ENCODE assay signal across 14 cellular contexts in genomic region chr11:61957028-61957770, GRCh38. TPM values are rescaled to one million over a fixed set of nuclear protein-coding genes. Genes with fewer than 3 reads are reported as not detected.
"Had no signal": no experiment of that assay in that cellular context is flagged by ENCODE, and none has a peak within 500 bp of the region (broad histone marks: within the 10 kb centered on the region; RNA-seq: fewer than 3 reads in every experiment).

No MANE protein-coding gene starts in this region.

- H3K4me3 Mint-ChIP-seq: activated CD4-positive, alpha-beta T cell treated with anti-CD3 and anti-CD28 coated beads, Interleukin-2, amount 10 ng/mL, durations not matched to agents 7 days and 5 days; activated naive CD4-positive, alpha-beta T cell treated with anti-CD3 and anti-CD28 coated beads for 36 hours had no signal

- H3K9me3 Mint-ChIP-seq: activated CD4-positive, alpha-beta T cell treated with anti-CD3 and anti-CD28 coated beads, Interleukin-2, amount 10 ng/mL, durations not matched to agents 7 days and 5 days; activated naive CD4-positive, alpha-beta T cell treated with anti-CD3 and anti-CD28 coated beads for 36 hours; naive thymus-derived CD8-positive, alpha-beta T cell had no signal

- H3K9me3 ChIP-seq: esophagus squamous epithelium, mucosa of descending colon, stomach, thyroid gland had no signal

- H3K27me3 ChIP-seq: thyroid gland had no signal

- ATAC-seq: left colon; mucosa of descending colon; naive thymus-derived CD8-positive, alpha-beta T cell had no signal

- H3K27ac Mint-ChIP-seq: activated CD4-positive, alpha-beta T cell treated with anti-CD3 and anti-CD28 coated beads, Interleukin-2, amount 10 ng/mL, durations not matched to agents 7 days and 5 days; activated naive CD4-positive, alpha-beta T cell treated with anti-CD3 and anti-CD28 coated beads for 36 hours had no signal

- H3K4me3 ChIP-seq: cardiac muscle cell, esophagus squamous epithelium, mucosa of descending colon, thyroid gland had no signal

- H3K27ac ChIP-seq: cardiac muscle cell, thyroid gland had no signal

- DNase-seq: activated CD4-positive, alpha-beta T cell treated with anti-CD3 and anti-CD28 coated beads, Interleukin-2, amount 10 ng/mL, durations not matched to agents 7 days and 5 days; activated CD4-positive, CD25-positive, alpha-beta regulatory T cell; activated naive CD4-positive, alpha-beta T cell treated with anti-CD3 and anti-CD28 coated beads for 36 hours; esophagus squamous epithelium; foreskin fibroblast; mammary epithelial cell; mucosa of descending colon; stimulated activated CD4-positive, alpha-beta T cell treated with anti-CD3 and anti-CD28 coated beads, Interleukin-4, amount 100 ng/mL, for 4 hours; stomach; thyroid gland had no signal

- H3K36me3 Mint-ChIP-seq: naive thymus-derived CD8-positive, alpha-beta T cell had no signal

- H3K36me3 ChIP-seq: cardiac muscle cell, thyroid gland had no signal

RNA-seq across cellular contexts. Expression of gene BEST1, which starts 7.0 kb away (rescaled TPM):
- total RNA-seq: activated CD4-positive, alpha-beta T cell treated with anti-CD3 and anti-CD28 coated beads, Interleukin-2, amount 10 ng/mL, durations not matched to agents 7 days and 5 days; T-helper 2 cell treated with Interferon-gamma antibody and Interleukin-4, amounts not matched to agents 100 ng/mL and 5 ng/mL, for 36 hours had no signal

RNA-seq across cellular contexts. Expression of gene RAB3IL1, which starts 39.8 kb away (rescaled TPM):
- total RNA-seq: activated CD4-positive, alpha-beta T cell treated with anti-CD3 and anti-CD28 coated beads, Interleukin-2, amount 10 ng/mL, durations not matched to agents 7 days and 5 days; T-helper 2 cell treated with Interferon-gamma antibody and Interleukin-4, amounts not matched to agents 100 ng/mL and 5 ng/mL, for 36 hours had no signal
